In genomic region chr1:50103615-50104081, GRCh38 we compare ENCODE assay signal across 1 cellular context.
TF ChIP-seq lines count a peak whose summit lies in the region.

No MANE protein-coding gene starts in this region.

TF ChIP-seq in GM23338, 12 proteins besides CTCF, POLR2A, EP300 and RAD21 (continued from another document):
- no peak for TF ChIP-seq ZNF462 (CRISPR knock-in tag; IDR thresholded peaks at IDR 0.05)
- TF ChIP-seq POLR2AphosphoS5 (IDR thresholded peaks at IDR 0.05; ENCODE audit: low read depth): no peak
TF ChIP-seq in GM23338: peak in this region for 0.
